ENCODE assay signal across 8 cellular contexts in genomic region chr14:70027785-70028428, GRCh38.
DNase-seq lines count a peak whose midpoint lies in the region; ATAC-seq and TF ChIP-seq lines count a peak whose summit lies in the region.

No MANE protein-coding gene starts in this region.

- H2AFZ ChIP-seq in Karpas-422 (ENCODE audit: low read length): no peak overlapping the region

- H3K4me3 ChIP-seq in GM06990 (replicated peaks; ENCODE audit: low read depth, low read length) (no peak overlapping the region), Karpas-422 (ENCODE audit: low read length) (no peak overlapping the region), astrocyte of the cerebellum (ENCODE audit: low read depth, low read length) (no peak overlapping the region)

- no peaks in the 10 kb centered on the region for H3K9me2 ChIP-seq in Karpas-422 (replicated peaks; ENCODE audit: insufficient read depth, low read length)

- no peak overlapping the region for H3K27ac ChIP-seq in Karpas-422 (ENCODE audit: low read length)

- in situ Hi-C loops in astrocyte of the cerebellum (cut with HindIII; ENCODE audit: low sequenced_read_pairs): loop anchor here (25.0 kb wide), 1 partner anchor 216 kb away; no protein-coding TSS in a partner anchor

- no peak overlapping the region for H3K9ac ChIP-seq in Karpas-422 (ENCODE audit: low read length)

- ATAC-seq in HG03442 (IDR thresholded peaks at IDR 0.05; ENCODE audit: unreplicated experiment): no peak
- ATAC-seq in HG03521 (IDR thresholded peaks at IDR 0.05; ENCODE audit: unreplicated experiment): no peak

- no peaks in the 10 kb centered on the region for H3K9me3 ChIP-seq in Karpas-422 (ENCODE audit: low read length)

- H3K36me3 ChIP-seq in GM06990 (ENCODE audit: control insufficient read depth, insufficient read depth, low read length): no peaks in the 10 kb centered on the region
- no peaks in the 10 kb centered on the region for H3K36me3 ChIP-seq in Karpas-422 (ENCODE audit: insufficient read depth, low read length)

- H3K4me2 ChIP-seq in Karpas-422 (ENCODE audit: low read depth, low read length, poor library complexity, severe bottlenecking): no peak overlapping the region

- H3K4me1 ChIP-seq in Karpas-422 (ENCODE audit: low read length): no peaks in the 10 kb centered on the region

- TF ChIP-seq CTCF in GM06990 (IDR thresholded peaks at IDR 0.05; ENCODE audit: insufficient read depth, low read length, poor library complexity, severe bottlenecking) (peak; percentile 93), astrocyte of the cerebellum (IDR thresholded peaks at IDR 0.05; ENCODE audit: low read depth, low read length, missing control alignments) (peak; percentile 93)

- no peaks in the 10 kb centered on the region for H3K79me2 ChIP-seq in Karpas-422 (ENCODE audit: low read length)

- 0 out of 2 replicates have a peak, but pooled peaks cover 5% of the 10 kb centered on the region for H4K20me1 ChIP-seq in Karpas-422 (ENCODE audit: insufficient read depth, low read depth, low read length)

- DNase-seq in GM06990 (ENCODE audit: extremely low read depth, insufficient read length) (peak; percentile 59), Karpas-422 (peak; percentile 93), T-helper 1 cell (peak in 4 of 5 donors; percentile 24 to 31 (median 28)), astrocyte of the cerebellum (ENCODE audit: low read depth) (no peak), iPS DF 4.7 (ENCODE audit: extremely low read depth, low spot score) (peak; percentile 30)
- DNase-seq in stimulated activated CD4-positive, alpha-beta T cell treated with anti-CD3 and anti-CD28 coated beads, Interleukin-12 subunit alpha, Interleukin-12 subunit beta, amount 100 ng/mL, for 4 hours: peak; percentile 65

- H3K27me3 ChIP-seq in GM06990 (replicated peaks; ENCODE audit: control insufficient read depth, insufficient read depth, low read length): no peaks in the 10 kb centered on the region
- H3K27me3 ChIP-seq in Karpas-422 (ENCODE audit: low read length): no peaks in the 10 kb centered on the region
